In the genomic region with DNA sequence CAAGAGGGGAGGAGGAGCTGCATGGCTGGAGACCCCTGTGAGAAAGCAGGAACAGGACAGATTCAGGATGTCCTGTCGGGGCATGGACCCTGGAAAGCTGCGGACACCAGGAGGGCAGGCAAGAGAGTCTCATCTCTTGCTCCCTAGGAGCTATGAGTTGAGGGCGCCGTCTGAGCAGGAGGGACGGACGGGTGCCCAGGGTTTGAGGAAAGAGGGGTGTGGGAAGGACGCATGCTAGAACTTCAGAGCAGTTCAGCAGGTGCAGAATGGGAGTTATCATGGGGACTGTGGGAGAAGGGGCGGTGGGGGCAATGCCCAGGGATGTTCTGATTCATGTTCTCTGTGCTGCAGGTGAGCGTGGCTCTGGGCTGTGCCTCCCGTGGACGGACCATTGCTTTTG, we compare ENCODE assay signal across 26 cellular contexts. TPM values are rescaled to one million over a fixed set of nuclear protein-coding genes. Genes with fewer than 3 reads are reported as not detected.
DNase-seq lines count a peak whose midpoint lies in the region; ATAC-seq and TF ChIP-seq lines count a peak whose summit lies in the region.
"Had no signal": no experiment of that assay in that cellular context is flagged by ENCODE, and none has a peak within 500 bp of the region (broad histone marks: within the 10 kb centered on the region; RNA-seq: fewer than 3 reads in every experiment).

No MANE protein-coding gene starts in this region.

- ATAC-seq in activated naive CD4-positive, alpha-beta T cell treated with anti-CD3 and anti-CD28 coated beads, Interleukin-2, amount 50 U/mL, for 72 hours: no peak
- no peak for ATAC-seq in stimulated activated memory B cell treated with anti-CD40 and anti-IgM and Interleukin-4, amounts not matched to agents 10 μg/mL and 1 μg/mL and 100 μg/mL, for 72 hours
- no peak for ATAC-seq in HG02870 (IDR thresholded peaks at IDR 0.05; ENCODE audit: unreplicated experiment)
- ATAC-seq: HepG2, K562 had no signal

- H3K9me3 Mint-ChIP-seq in activated naive CD4-positive, alpha-beta T cell treated with anti-CD3 and anti-CD28 coated beads, Interleukin-2, amount 10 ng/mL, durations not matched to agents 7 days and 5 days: no peaks in the 10 kb centered on the region
- no peaks in the 10 kb centered on the region for H3K9me3 Mint-ChIP-seq in activated naive CD4-positive, alpha-beta T cell treated with anti-CD3 and anti-CD28 coated beads, Interleukin-2, amount 50 U/mL, for 72 hours
- H3K9me3 Mint-ChIP-seq in chondrocyte (ENCODE audit: low read depth): peaks cover 2% of the 10 kb centered on the region
- H3K9me3 Mint-ChIP-seq in stimulated activated memory B cell treated with anti-CD40 and anti-IgM and Interleukin-4, amounts not matched to agents 10 μg/mL and 1 μg/mL and 100 μg/mL, for 72 hours: no peaks in the 10 kb centered on the region
- H3K9me3 Mint-ChIP-seq: HFFc6 had no signal

- DNase-seq in activated naive CD4-positive, alpha-beta T cell treated with anti-CD3 and anti-CD28 coated beads, Interleukin-2, amount 10 ng/mL, durations not matched to agents 7 days and 5 days: no peak
- DNase-seq in activated naive CD4-positive, alpha-beta T cell treated with anti-CD3 and anti-CD28 coated beads, Interleukin-2, amount 50 U/mL, for 72 hours (ENCODE audit: low spot score in 2 of 2): no peak
- peak; percentile 58 for DNase-seq in chondrocyte (ENCODE audit: low spot score)
- DNase-seq in T-helper 9 cell: no peak
- DNase-seq: AML-193, GM23248, H9, HFFc6, MG63, NCI-H1048, NCI-H1417 treated with DMSO at 0.1 percent for 48 hours, NCI-H187, NCI-H446, NCI-H526, OCI-M1, SHP77 had no signal

- H3K27me3 Mint-ChIP-seq in activated naive CD4-positive, alpha-beta T cell treated with anti-CD3 and anti-CD28 coated beads, Interleukin-2, amount 10 ng/mL, durations not matched to agents 7 days and 5 days: peaks cover 17% of the 10 kb centered on the region
- H3K27me3 Mint-ChIP-seq in chondrocyte (ENCODE audit: low read depth): peaks cover 20% of the 10 kb centered on the region
- H3K27me3 Mint-ChIP-seq in stimulated activated memory B cell treated with anti-CD40 and anti-IgM and Interleukin-4, amounts not matched to agents 10 μg/mL and 1 μg/mL and 100 μg/mL, for 72 hours: no peaks in the 10 kb centered on the region

- TF ChIP-seq CTCF in DOHH2 (IDR thresholded peaks at IDR 0.05; ENCODE audit: low read depth, low read length, poor library complexity, severe bottlenecking): no peak
- no peak for TF ChIP-seq CTCF in chondrocyte (IDR thresholded peaks at IDR 0.05)

- no peaks in the 10 kb centered on the region for H3K79me2 ChIP-seq in DOHH2 (ENCODE audit: control insufficient read depth, low read length)

- no peak overlapping the region for H3K27ac ChIP-seq in DOHH2 (ENCODE audit: low read depth, low read length)
- H3K27ac ChIP-seq: GM23248, HL-60 had no signal

- no peaks in the 10 kb centered on the region for H4K20me1 ChIP-seq in DOHH2 (ENCODE audit: control insufficient read depth, insufficient read depth, low read depth, low read length)

- CTCF ChIA-PET in activated naive CD4-positive, alpha-beta T cell treated with anti-CD3 and anti-CD28 coated beads, Interleukin-2, amount 10 ng/mL, durations not matched to agents 7 days and 5 days (lab: Charles Lee): no interaction called here

- peaks cover 40% of the 10 kb centered on the region for H3K4me1 ChIP-seq in DOHH2 (ENCODE audit: control insufficient read depth, low read length)

- H3K4me1 Mint-ChIP-seq in activated naive CD4-positive, alpha-beta T cell treated with anti-CD3 and anti-CD28 coated beads, Interleukin-2, amount 10 ng/mL, durations not matched to agents 7 days and 5 days: peaks cover 43% of the 10 kb centered on the region
- H3K4me1 Mint-ChIP-seq in chondrocyte (ENCODE audit: low read depth): peaks cover 9% of the 10 kb centered on the region
- peaks cover 50% of the 10 kb centered on the region for H3K4me1 Mint-ChIP-seq in stimulated activated memory B cell treated with anti-CD40 and anti-IgM and Interleukin-4, amounts not matched to agents 10 μg/mL and 1 μg/mL and 100 μg/mL, for 72 hours

- no peaks in the 10 kb centered on the region for H3F3A ChIP-seq in DOHH2 (ENCODE audit: control insufficient read depth, insufficient read depth)

- H3K9me3 ChIP-seq in DOHH2 (ENCODE audit: control insufficient read depth, insufficient read depth, low read length): no peaks in the 10 kb centered on the region
- H3K9me3 ChIP-seq: MG63 had no signal

- no peaks in the 10 kb centered on the region for H3K36me3 Mint-ChIP-seq in activated naive CD4-positive, alpha-beta T cell treated with anti-CD3 and anti-CD28 coated beads, Interleukin-2, amount 10 ng/mL, durations not matched to agents 7 days and 5 days
- H3K36me3 Mint-ChIP-seq in activated naive CD4-positive, alpha-beta T cell treated with anti-CD3 and anti-CD28 coated beads, Interleukin-2, amount 50 U/mL, for 72 hours: no peaks in the 10 kb centered on the region
- H3K36me3 Mint-ChIP-seq in chondrocyte (ENCODE audit: low read depth): peaks cover 2% of the 10 kb centered on the region
- H3K36me3 Mint-ChIP-seq in stimulated activated memory B cell treated with anti-CD40 and anti-IgM and Interleukin-4, amounts not matched to agents 10 μg/mL and 1 μg/mL and 100 μg/mL, for 72 hours: no peaks in the 10 kb centered on the region

- H3K27me3 ChIP-seq in DOHH2 (ENCODE audit: control insufficient read depth, low read length): peaks cover 2% of the 10 kb centered on the region
- H3K27me3 ChIP-seq: MG63 had no signal

- no peaks in the 10 kb centered on the region for H3K9me2 ChIP-seq in DOHH2 (replicated peaks; ENCODE audit: control insufficient read depth, low read length)

- no peaks in the 10 kb centered on the region for H3K36me3 ChIP-seq in DOHH2 (ENCODE audit: control insufficient read depth, low read length)
- H3K36me3 ChIP-seq: MG63 had no signal

- H3K27ac Mint-ChIP-seq in activated naive CD4-positive, alpha-beta T cell treated with anti-CD3 and anti-CD28 coated beads, Interleukin-2, amount 10 ng/mL, durations not matched to agents 7 days and 5 days: peak overlapping the region; percentile 67
- no peak overlapping the region for H3K27ac Mint-ChIP-seq in activated naive CD4-positive, alpha-beta T cell treated with anti-CD3 and anti-CD28 coated beads, Interleukin-2, amount 50 U/mL, for 72 hours
- H3K27ac Mint-ChIP-seq in chondrocyte (ENCODE audit: unreplicated experiment): no peak overlapping the region
- H3K27ac Mint-ChIP-seq in stimulated activated memory B cell treated with anti-CD40 and anti-IgM and Interleukin-4, amounts not matched to agents 10 μg/mL and 1 μg/mL and 100 μg/mL, for 72 hours: peak overlapping the region; percentile 62
- H3K27ac Mint-ChIP-seq: H9, HFFc6 had no signal

- peak overlapping the region; percentile 59; the same call in 1 of the 2 replicates for H3K4me2 ChIP-seq in DOHH2 (ENCODE audit: low read length)

- no peak overlapping the region for H3K4me3 ChIP-seq in DOHH2 (ENCODE audit: low read length)
- H3K4me3 ChIP-seq: GM23248, K562, MG63 had no signal

- H3K4me3 Mint-ChIP-seq in activated naive CD4-positive, alpha-beta T cell treated with anti-CD3 and anti-CD28 coated beads, Interleukin-2, amount 10 ng/mL, durations not matched to agents 7 days and 5 days: no peak overlapping the region
- H3K4me3 Mint-ChIP-seq in chondrocyte (ENCODE audit: unreplicated experiment): no peak overlapping the region
- no peak overlapping the region for H3K4me3 Mint-ChIP-seq in stimulated activated memory B cell treated with anti-CD40 and anti-IgM and Interleukin-4, amounts not matched to agents 10 μg/mL and 1 μg/mL and 100 μg/mL, for 72 hours
- H3K4me3 Mint-ChIP-seq: H9, HFFc6 had no signal

RNA-seq across cellular contexts. Expression of a gene that starts 24.8 kb away (rescaled TPM):
- under 1 TPM; 0.48 to 0.56 TPM for total RNA-seq in activated naive CD4-positive, alpha-beta T cell treated with anti-CD3 and anti-CD28 coated beads, Interleukin-2, amount 50 U/mL, for 72 hours
- total RNA-seq in chondrocyte: not detected in 3 replicates
- total RNA-seq: A172, GM23248, H9, HepG2, HFFc6, HT-29, LHCN-M2, RPMI7951 had no signal

RNA-seq across cellular contexts. Expression of a gene that starts 25.5 kb away (rescaled TPM):
- total RNA-seq in activated naive CD4-positive, alpha-beta T cell treated with anti-CD3 and anti-CD28 coated beads, Interleukin-2, amount 50 U/mL, for 72 hours: not detected
- total RNA-seq in chondrocyte: not detected in 3 replicates
- total RNA-seq: A172, GM23248, H9, HepG2, HFFc6, HT-29, K562, LHCN-M2, RPMI7951 had no signal

RNA-seq across cellular contexts. Expression of a gene that starts 54.0 kb away (rescaled TPM):
- total RNA-seq in activated naive CD4-positive, alpha-beta T cell treated with anti-CD3 and anti-CD28 coated beads, Interleukin-2, amount 50 U/mL, for 72 hours: 100 to 1,000 TPM; 690 to 932 TPM
- 1,923 to 4,327 TPM (median 4,325 TPM) in 3 replicates for total RNA-seq in chondrocyte

RNA-seq across cellular contexts. Expression of a gene that starts 58.7 kb away (rescaled TPM):
- total RNA-seq in activated naive CD4-positive, alpha-beta T cell treated with anti-CD3 and anti-CD28 coated beads, Interleukin-2, amount 50 U/mL, for 72 hours: 10 to 100 TPM; 79.3 to 83.0 TPM
- 66.3 to 81.7 TPM (median 81.1 TPM) in 3 replicates for total RNA-seq in chondrocyte

Comparison
In these comparisons a context has a peak if more than half of its experiments do, and no peak if none do; other contexts are left out.
1. H3K27ac Mint-ChIP-seq: peak in activated naive CD4-positive, alpha-beta T cell treated with anti-CD3 and anti-CD28 coated beads, Interleukin-2, amount 10 ng/mL, durations not matched to agents 7 days and 5 days (single experiment) and stimulated activated memory B cell treated with anti-CD40 and anti-IgM and Interleukin-4, amounts not matched to agents 10 μg/mL and 1 μg/mL and 100 μg/mL, for 72 hours (single experiment); none in activated naive CD4-positive, alpha-beta T cell treated with anti-CD3 and anti-CD28 coated beads, Interleukin-2, amount 50 U/mL, for 72 hours (0 of 2) and chondrocyte (single experiment).